8 cellular contexts compared by ENCODE assay signal in genomic region chr3:69324362-69325025, GRCh38.
DNase-seq lines count a peak whose midpoint lies in the region; ATAC-seq and TF ChIP-seq lines count a peak whose summit lies in the region.

No MANE protein-coding gene starts in this region.

- DNase-seq in left colon, result no peak
- no peak for DNase-seq in stimulated activated naive CD4-positive, alpha-beta T cell treated with Interleukin-2 at 50 U/mL for 16 hours (lab: John Stamatoyannopoulos, UW)
- no peak for DNase-seq in omental fat pad (ENCODE audit: low spot score)

- H3K4me3 Mint-ChIP-seq in T-helper 1 cell treated with Interleukin-12 subunit alpha and Interleukin-12 subunit beta and Interleukin-4 antibody, amounts not matched to agents 30 μg/mL and 1 μg/mL, for 36 hours, result no peak overlapping the region

- no peak overlapping the region for H3K27ac ChIP-seq in C4-2B

- peak overlapping the region; percentile 62 for H3K27ac Mint-ChIP-seq in T-helper 1 cell treated with Interleukin-12 subunit alpha and Interleukin-12 subunit beta and Interleukin-4 antibody, amounts not matched to agents 30 μg/mL and 1 μg/mL, for 36 hours

- no peaks in the 10 kb centered on the region for H3K9me3 Mint-ChIP-seq in T-helper 1 cell treated with Interleukin-12 subunit alpha and Interleukin-12 subunit beta and Interleukin-4 antibody, amounts not matched to agents 30 μg/mL and 1 μg/mL, for 36 hours

- H3K36me3 Mint-ChIP-seq in T-helper 1 cell treated with Interleukin-12 subunit alpha and Interleukin-12 subunit beta and Interleukin-4 antibody, amounts not matched to agents 30 μg/mL and 1 μg/mL, for 36 hours (ENCODE audit: low read depth), result peaks cover 4% of the 10 kb centered on the region

- TF ChIP-seq CTCF in C4-2B (conservative IDR thresholded peaks at IDR 0.05) (peak; percentile 43), omental fat pad (IDR thresholded peaks at IDR 0.05) (no peak)

- ATAC-seq in GM18909 (IDR thresholded peaks at IDR 0.05; ENCODE audit: poor library complexity, unreplicated experiment) (peak; percentile 60), HG03175 (IDR thresholded peaks at IDR 0.05; ENCODE audit: unreplicated experiment) (peak; percentile 42), left colon (peak; percentile 39), omental fat pad (ENCODE audit: low FRiP score) (no peak), GM21515 (IDR thresholded peaks at IDR 0.05; ENCODE audit: unreplicated experiment) (no peak)

- H3K27me3 Mint-ChIP-seq in T-helper 1 cell treated with Interleukin-12 subunit alpha and Interleukin-12 subunit beta and Interleukin-4 antibody, amounts not matched to agents 30 μg/mL and 1 μg/mL, for 36 hours (ENCODE audit: low read depth), result no peaks in the 10 kb centered on the region

- peaks cover 45% of the 10 kb centered on the region for H3K4me1 Mint-ChIP-seq in T-helper 1 cell treated with Interleukin-12 subunit alpha and Interleukin-12 subunit beta and Interleukin-4 antibody, amounts not matched to agents 30 μg/mL and 1 μg/mL, for 36 hours (ENCODE audit: low read depth)

- intact Hi-C loops in left colon (cut with DNase I, micrococcal nuclease), result no loop called here

Comparison
In these comparisons a context has a peak if more than half of its experiments do, and no peak if none do; other contexts are left out.
1. ATAC-seq: peak in GM18909 (single experiment), HG03175 (single experiment) and left colon (single experiment); none in omental fat pad (single experiment) and GM21515 (single experiment).